Comparison of ENCODE assay signal across 1 cellular context in genomic region chr1:154433161-154433681, GRCh38.
TF ChIP-seq lines count a peak whose summit lies in the region.

No MANE protein-coding gene starts in this region.

TF ChIP-seq in GM23338, 12 proteins besides CTCF, POLR2A, EP300 and RAD21 (continued from another document):
- TF ChIP-seq ZNF462 (CRISPR knock-in tag; IDR thresholded peaks at IDR 0.05): no peak
- TF ChIP-seq POLR2AphosphoS5 (IDR thresholded peaks at IDR 0.05; ENCODE audit: low read depth): no peak
- no peak for TF ChIP-seq NANOG (IDR thresholded peaks at IDR 0.05; ENCODE audit: borderline replicate concordance)
- no peak for TF ChIP-seq EZH2phosphoT487 (IDR thresholded peaks at IDR 0.05; ENCODE audit: unreplicated experiment)
- TF ChIP-seq STAT1 (IDR thresholded peaks at IDR 0.05; ENCODE audit: unreplicated experiment): no peak
- no peak for TF ChIP-seq ZNF331 (CRISPR knock-in tag; IDR thresholded peaks at IDR 0.05; ENCODE audit: low read depth)
TF ChIP-seq in GM23338: peak in this region for 0.
